Comparison of ENCODE assay signal across 19 cellular contexts in the genomic region with DNA sequence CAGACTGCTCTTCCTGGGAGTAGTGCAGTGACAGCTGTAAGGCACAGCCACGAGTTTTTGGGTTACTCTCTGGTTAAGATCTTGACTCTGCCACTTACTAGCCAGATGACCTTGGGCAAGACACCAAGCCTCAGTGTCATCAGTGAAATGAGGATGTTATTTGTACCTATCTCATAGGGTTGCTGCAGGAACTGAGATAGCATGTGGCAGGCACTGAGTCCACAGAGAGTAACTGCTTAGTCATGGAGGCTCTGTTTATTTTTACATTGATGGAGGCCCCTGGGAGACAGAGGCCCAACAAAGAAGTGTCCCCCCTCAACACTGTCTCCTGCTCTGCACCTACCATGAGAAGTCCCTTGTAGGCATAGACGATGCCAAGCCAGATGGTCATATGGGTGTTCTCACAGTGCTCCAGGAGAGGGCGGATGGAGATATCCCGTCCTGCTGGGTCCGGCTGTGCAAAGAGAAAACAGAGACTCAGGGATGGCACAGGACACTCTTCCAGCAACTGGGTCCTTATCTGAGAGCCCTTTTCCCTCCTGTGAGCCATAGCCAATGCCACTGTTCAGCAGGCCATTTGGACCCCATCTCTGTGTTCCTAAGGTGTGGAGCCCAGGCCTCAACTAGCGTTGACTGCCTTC.
"Had no signal": no experiment of that assay in that cellular context is flagged by ENCODE, and none has a peak within 500 bp of the region (broad histone marks: within the 10 kb centered on the region; RNA-seq: fewer than 3 reads in every experiment).

No MANE protein-coding gene starts in this region.

- ATAC-seq: effector memory CD8-positive, alpha-beta T cell; gastroesophageal sphincter; mucosa of descending colon; naive thymus-derived CD8-positive, alpha-beta T cell; stimulated activated naive CD8-positive, alpha-beta T cell treated with anti-CD3 and anti-CD28 coated beads, Interleukin-15, Interleukin-2, amounts not matched to agents 100 U/mL and 50 U/mL, for 24 hours; T-cell; WTC11 had no signal

- H3K27ac Mint-ChIP-seq: activated CD4-positive, alpha-beta T cell treated with anti-CD3 and anti-CD28 coated beads, Interleukin-2, amount 10 ng/mL, durations not matched to agents 24 days and 14 days; effector memory CD8-positive, alpha-beta T cell; naive thymus-derived CD8-positive, alpha-beta T cell; T-cell; WTC11 had no signal

- H3K9me3 Mint-ChIP-seq: activated CD4-positive, alpha-beta T cell treated with anti-CD3 and anti-CD28 coated beads, Interleukin-2, amount 10 ng/mL, durations not matched to agents 24 days and 14 days; effector memory CD8-positive, alpha-beta T cell; naive thymus-derived CD8-positive, alpha-beta T cell; T-cell had no signal

- H3K4me3 Mint-ChIP-seq: activated CD4-positive, alpha-beta T cell treated with anti-CD3 and anti-CD28 coated beads, Interleukin-2, amount 10 ng/mL, durations not matched to agents 24 days and 14 days; effector memory CD8-positive, alpha-beta T cell; naive thymus-derived CD8-positive, alpha-beta T cell; T-cell; WTC11 had no signal

- H3K36me3 Mint-ChIP-seq: naive thymus-derived CD8-positive, alpha-beta T cell; T-cell; WTC11 had no signal

- H3K4me1 Mint-ChIP-seq: activated CD4-positive, alpha-beta T cell treated with anti-CD3 and anti-CD28 coated beads, Interleukin-2, amount 10 ng/mL, durations not matched to agents 24 days and 14 days had no signal

- DNase-seq: activated CD4-positive, alpha-beta T cell treated with anti-CD3 and anti-CD28 coated beads, Interleukin-2, amount 10 ng/mL, durations not matched to agents 24 days and 14 days; activated CD8-positive, alpha-beta memory T cell treated with anti-CD3 and anti-CD28 coated beads, Interleukin-2, amount 50 U/mL, for 48 hours; activated naive CD4-positive, alpha-beta T cell; anterior cingulate cortex; cerebellar nuclear complex; dermis blood vessel endothelial cell; effector memory CD8-positive, alpha-beta T cell; left ventricle myocardium inferior; mucosa of descending colon; naive thymus-derived CD8-positive, alpha-beta T cell; posterior cingulate gyrus; retina; stimulated activated CD4-positive, alpha-beta T cell treated with anti-CD3 and anti-CD28 coated beads, Interleukin-4, amount 100 ng/mL, for 1 hour; stimulated activated naive CD8-positive, alpha-beta T cell treated with anti-CD3 and anti-CD28 coated beads, Interleukin-15, Interleukin-2, amounts not matched to agents 100 U/mL and 50 U/mL, for 24 hours; T-cell; T1000; trophoblast cell had no signal
